Comparison of ENCODE assay signal across 30 cellular contexts in the genomic region with DNA sequence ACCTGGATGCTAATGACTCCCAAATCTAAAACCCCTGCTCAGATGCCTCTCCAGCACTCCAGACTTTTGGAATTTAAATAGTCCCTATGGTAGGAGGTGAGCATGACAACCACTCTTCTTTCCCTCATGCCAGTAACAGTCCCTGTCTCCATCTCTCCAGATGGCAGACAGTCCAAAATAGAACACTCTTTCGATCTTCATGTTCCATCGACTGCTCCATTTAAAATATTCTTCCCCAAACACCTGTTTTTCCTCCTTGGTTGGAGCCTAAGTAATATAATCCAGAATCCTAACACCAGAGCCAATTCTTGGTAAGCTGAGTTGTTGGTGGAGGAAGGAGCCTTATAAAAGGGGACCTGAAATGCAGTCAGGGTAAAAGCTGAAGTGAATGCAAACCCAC.
"Had no signal": no experiment of that assay in that cellular context is flagged by ENCODE, and none has a peak within 500 bp of the region (broad histone marks: within the 10 kb centered on the region; RNA-seq: fewer than 3 reads in every experiment).

No MANE protein-coding gene starts in this region.

- H3K9me3 Mint-ChIP-seq: nephron progenitor cell; stimulated activated naive CD8-positive, alpha-beta T cell treated with anti-CD3 and anti-CD28 coated beads, Interleukin-15, Interleukin-2, amounts not matched to agents 100 ng/mL and 50 ng/mL, for 24 hours had no signal

- H3K4me1 Mint-ChIP-seq: naive thymus-derived CD8-positive, alpha-beta T cell; stimulated activated effector memory CD8-positive, alpha-beta T cell treated with anti-CD3 and anti-CD28 coated beads, Interleukin-12 subunit alpha, Interleukin-12 subunit beta, amount 100 ng/mL, for 72 hours; stimulated activated naive B cell treated with anti-CD40 and anti-IgM and Interleukin-4, amounts not matched to agents 10 μg/mL and 1 μg/mL and 100 μg/mL, for 72 hours had no signal

- H3K27ac ChIP-seq: neutrophil, pancreas, psoas muscle, right lobe of liver, sigmoid colon, stomach, suprapubic skin, testis, tibial artery, transverse colon, upper lobe of right lung, uterus had no signal

- ATAC-seq: naive thymus-derived CD8-positive, alpha-beta T cell; natural killer cell treated with Interleukin-12 subunit alpha and Interleukin-12 subunit beta and Interleukin-15 and Interleukin-18, amount 100 ng/mL, for 72 hours; pancreas; psoas muscle; right cardiac atrium; right lobe of liver; stimulated activated effector memory CD8-positive, alpha-beta T cell treated with anti-CD3 and anti-CD28 coated beads, Interleukin-12 subunit alpha, Interleukin-12 subunit beta, amount 100 ng/mL, for 72 hours; stimulated activated naive B cell treated with anti-CD40 and anti-IgM and Interleukin-4, amounts not matched to agents 10 μg/mL and 1 μg/mL and 100 μg/mL, for 72 hours; upper lobe of right lung had no signal

- H3K27me3 ChIP-seq: neutrophil, pancreas, right lobe of liver, sigmoid colon, stomach, suprapubic skin, testis, tibial artery, transverse colon, upper lobe of right lung, uterus had no signal

- H3K27me3 Mint-ChIP-seq: natural killer cell treated with Interleukin-12 subunit alpha and Interleukin-12 subunit beta and Interleukin-15 and Interleukin-18, amount 100 ng/mL, for 72 hours; progenitor cell of endocrine pancreas; stimulated activated naive B cell treated with anti-CD40 and anti-IgM and Interleukin-4, amounts not matched to agents 10 μg/mL and 1 μg/mL and 100 μg/mL, for 72 hours; stimulated activated naive CD8-positive, alpha-beta T cell treated with anti-CD3 and anti-CD28 coated beads, Interleukin-15, Interleukin-2, amounts not matched to agents 100 ng/mL and 50 ng/mL, for 24 hours had no signal

- H3K4me3 ChIP-seq: pancreas, psoas muscle, right lobe of liver, sigmoid colon, stomach, suprapubic skin, testis, tibial artery, transverse colon, upper lobe of right lung, uterus had no signal

- H3K27ac Mint-ChIP-seq: natural killer cell treated with Interleukin-12 subunit alpha and Interleukin-12 subunit beta and Interleukin-15 and Interleukin-18, amount 100 ng/mL, for 72 hours; nephron progenitor cell; progenitor cell of endocrine pancreas; stimulated activated effector memory CD8-positive, alpha-beta T cell treated with anti-CD3 and anti-CD28 coated beads, Interleukin-12 subunit alpha, Interleukin-12 subunit beta, amount 100 ng/mL, for 72 hours; stimulated activated naive B cell treated with anti-CD40 and anti-IgM and Interleukin-4, amounts not matched to agents 10 μg/mL and 1 μg/mL and 100 μg/mL, for 72 hours; stimulated activated naive CD8-positive, alpha-beta T cell treated with anti-CD3 and anti-CD28 coated beads, Interleukin-15, Interleukin-2, amounts not matched to agents 100 ng/mL and 50 ng/mL, for 24 hours; type B pancreatic cell had no signal

- H3K36me3 ChIP-seq: neutrophil, pancreas, right lobe of liver, sigmoid colon, stomach, suprapubic skin, tibial artery, transverse colon, upper lobe of right lung, uterus had no signal

- DNase-seq: naive thymus-derived CD8-positive, alpha-beta T cell; nephron progenitor cell; nucleus accumbens; pancreas; posterior cingulate gyrus; psoas muscle; right cardiac atrium; right lobe of liver; sigmoid colon; small intestine; stimulated activated CD4-positive, alpha-beta T cell treated with anti-CD3 and anti-CD28 coated beads, Interleukin-15, amount 100 ng/mL, for 24 hours; stimulated activated CD4-positive, alpha-beta T cell treated with anti-CD3 and anti-CD28 coated beads, Interleukin-2, amount 100 ng/mL, for 24 hours; stimulated activated CD4-positive, alpha-beta T cell treated with anti-CD3 and anti-CD28 coated beads, Interleukin-2, amount 100 ng/mL, for 48 hours; stimulated activated CD4-positive, alpha-beta T cell treated with anti-CD3 and anti-CD28 coated beads, Interleukin-4, amount 100 ng/mL, for 24 hours; stimulated activated naive B cell treated with anti-CD40 and anti-IgM and Interleukin-4, amounts not matched to agents 10 μg/mL and 1 μg/mL and 100 μg/mL, for 72 hours; stimulated activated naive CD4-positive, alpha-beta T cell treated with Interleukin-2 at 50 U/mL for 16 hours; stomach; testis; tibial artery; transverse colon; upper lobe of right lung; uterus had no signal

- H3K4me3 Mint-ChIP-seq: naive thymus-derived CD8-positive, alpha-beta T cell; natural killer cell treated with Interleukin-12 subunit alpha and Interleukin-12 subunit beta and Interleukin-15 and Interleukin-18, amount 100 ng/mL, for 72 hours; nephron progenitor cell; neural crest cell; stimulated activated effector memory CD8-positive, alpha-beta T cell treated with anti-CD3 and anti-CD28 coated beads, Interleukin-12 subunit alpha, Interleukin-12 subunit beta, amount 100 ng/mL, for 72 hours; stimulated activated naive B cell treated with anti-CD40 and anti-IgM and Interleukin-4, amounts not matched to agents 10 μg/mL and 1 μg/mL and 100 μg/mL, for 72 hours; stimulated activated naive CD8-positive, alpha-beta T cell treated with anti-CD3 and anti-CD28 coated beads, Interleukin-15, Interleukin-2, amounts not matched to agents 100 ng/mL and 50 ng/mL, for 24 hours; type B pancreatic cell had no signal

- H3K36me3 Mint-ChIP-seq: naive thymus-derived CD8-positive, alpha-beta T cell; natural killer cell treated with Interleukin-12 subunit alpha and Interleukin-12 subunit beta and Interleukin-15 and Interleukin-18, amount 100 ng/mL, for 72 hours; stimulated activated effector memory CD8-positive, alpha-beta T cell treated with anti-CD3 and anti-CD28 coated beads, Interleukin-12 subunit alpha, Interleukin-12 subunit beta, amount 100 ng/mL, for 72 hours; stimulated activated naive B cell treated with anti-CD40 and anti-IgM and Interleukin-4, amounts not matched to agents 10 μg/mL and 1 μg/mL and 100 μg/mL, for 72 hours; type B pancreatic cell had no signal
